8 cellular contexts compared by ENCODE assay signal in the genomic region with DNA sequence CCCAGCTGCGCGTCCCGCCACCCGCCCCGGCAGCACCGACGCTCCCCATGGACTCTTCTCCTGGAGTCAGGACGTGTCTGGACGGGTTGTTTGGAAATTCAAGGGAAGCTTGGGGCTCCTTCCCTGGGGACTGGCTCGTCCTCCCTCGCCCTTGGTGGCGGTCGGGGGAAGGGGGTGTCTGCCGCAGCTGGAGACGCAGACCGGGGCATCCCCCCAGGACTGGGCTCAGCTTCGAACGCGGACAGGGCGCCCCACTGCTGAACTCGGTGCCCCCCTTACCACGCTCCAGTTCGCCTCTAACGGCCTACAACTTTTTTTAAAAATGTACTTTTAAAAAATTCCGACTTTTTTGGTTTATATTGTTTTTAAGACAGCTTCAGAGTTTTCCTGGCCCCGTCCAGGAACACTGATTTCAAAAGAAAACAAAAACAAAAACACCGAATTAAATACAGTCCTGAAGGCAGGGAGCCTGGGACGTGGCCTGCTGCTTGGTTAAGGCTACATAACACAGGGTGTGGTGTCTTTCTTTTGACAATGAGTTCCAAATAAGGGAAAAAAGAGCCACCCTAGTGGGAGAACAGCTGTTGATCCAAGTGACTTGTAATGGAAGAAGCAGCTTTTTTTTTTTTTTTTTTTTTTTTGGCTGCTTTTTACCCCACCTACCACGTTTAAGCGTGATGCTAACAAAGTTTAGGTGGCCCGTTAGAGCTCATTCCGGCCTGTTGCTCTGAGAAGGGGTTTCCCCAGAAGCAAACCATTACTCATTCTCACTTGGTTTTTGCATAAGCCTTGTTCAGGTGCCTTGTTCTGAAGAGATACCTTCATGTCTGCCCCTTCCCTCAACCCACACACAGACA. TPM values are rescaled to one million over a fixed set of nuclear protein-coding genes. Genes with fewer than 3 reads are reported as not detected.
DNase-seq lines count a peak whose midpoint lies in the region; TF ChIP-seq lines count a peak whose summit lies in the region.

No MANE protein-coding gene starts in this region.

- H3K4me2 ChIP-seq in GM23248 (ENCODE audit: unreplicated experiment) (peak overlapping the region; percentile 91), Karpas-422 (ENCODE audit: low read depth, low read length, poor library complexity, severe bottlenecking) (peak overlapping the region; percentile 84)

- H3K27ac ChIP-seq in GM23248: peak overlapping the region; percentile 97
- H3K27ac ChIP-seq in Karpas-422 (ENCODE audit: low read length): no peak overlapping the region
- H3K27ac ChIP-seq in coronary artery: peak overlapping the region; percentile 96 to 97

- H3K4me1 ChIP-seq in GM23248 (ENCODE audit: insufficient read depth): no peaks in the 10 kb centered on the region; the same call in 1 of the 2 replicates
- peaks cover 26% of the 10 kb centered on the region for H3K4me1 ChIP-seq in Karpas-422 (ENCODE audit: low read length)

- H3K9ac ChIP-seq in GM23248: peak overlapping the region; percentile 89
- peak overlapping the region; percentile 73 for H3K9ac ChIP-seq in Karpas-422 (ENCODE audit: low read length)

- WGBS in GM23248 (ENCODE audit: low coverage in 1 of 2, low lambda C conversion rate in 2 of 2, missing lambda C conversion rate in 2 of 2), 2 experiments: 1 to 2% methylated on average over 27 to 32 of the region's 32 CpGs

- H3K9me3 ChIP-seq in GM23248 (ENCODE audit: low read depth) (no peaks in the 10 kb centered on the region), Karpas-422 (ENCODE audit: low read length) (no peaks in the 10 kb centered on the region)

- H3K27me3 ChIP-seq in GM23248 (replicated peaks; ENCODE audit: insufficient read depth) (no peaks in the 10 kb centered on the region), Karpas-422 (ENCODE audit: low read length) (no peaks in the 10 kb centered on the region)

- TF ChIP-seq CTCF in GM10248 (IDR thresholded peaks at IDR 0.05; ENCODE audit: control extremely low read depth, extremely low read depth, low read depth, missing control alignments) (no peak), coronary artery (IDR thresholded peaks at IDR 0.05) (no peak)

- CTCF ChIA-PET in GM10248 (lab: Yijun Ruan, JAX): interaction anchor here (1.0 to 23.8 kb wide), 17 partner anchors 11 to 345 kb away, joined by 3 to 282 read pairs (median 5); a partner anchor contains a TSS

- DNase-seq in GM10248 (ENCODE audit: extremely low spot score) (peak; percentile 80), GM23248 (peak; percentile 81), Karpas-422 (peak; percentile 56), coronary artery (ENCODE audit: low spot score) (no peak), lung microvascular endothelial cell (ENCODE audit: low read depth in 2 of 2) (peak; percentile 3 to 16), NCI-H187 (lab: John Stamatoyannopoulos, UW) (no peak)
- peak; percentile 63 for DNase-seq in activated CD4-positive, CD25-positive, alpha-beta regulatory T cell treated with anti-CD3 and anti-CD28 coated beads, Interleukin-2, amount 50 U/mL, for 72 hours
- peak; percentile 49 to 55 for DNase-seq in stimulated activated CD8-positive, alpha-beta memory T cell treated with anti-CD3 and anti-CD28 coated beads, Interleukin-15, amount 100 ng/mL, for 48 hours (ENCODE audit: low read depth in 2 of 2)

- H3K9me2 ChIP-seq in GM23248 (ENCODE audit: insufficient read depth) (no peaks in the 10 kb centered on the region), Karpas-422 (replicated peaks; ENCODE audit: insufficient read depth, low read length) (no peaks in the 10 kb centered on the region)

- peak overlapping the region; percentile 93 for H3K4me3 ChIP-seq in GM23248
- H3K4me3 ChIP-seq in Karpas-422 (ENCODE audit: low read length): peak overlapping the region; percentile 72
- peak overlapping the region; percentile 95 for H3K4me3 ChIP-seq in coronary artery

- no peaks in the 10 kb centered on the region for H3K36me3 ChIP-seq in GM23248 (ENCODE audit: low read depth)
- no peaks in the 10 kb centered on the region for H3K36me3 ChIP-seq in Karpas-422 (ENCODE audit: insufficient read depth, low read length)

- peaks cover 6% of the 10 kb centered on the region for H3F3A ChIP-seq in GM23248 (ENCODE audit: insufficient read depth)

- POLR2A ChIA-PET in GM10248 (lab: Yijun Ruan, JAX): interaction anchor here (0.6 to 1.4 kb wide), 6 partner anchors 14 to 486 kb away, joined by 4 to 13 read pairs (median 6); no protein-coding TSS in a partner anchor

- H3K79me2 ChIP-seq in GM23248 (ENCODE audit: insufficient read depth) (peaks cover 19% of the 10 kb centered on the region), Karpas-422 (ENCODE audit: low read length) (no peaks in the 10 kb centered on the region)

- H2AFZ ChIP-seq in GM23248 (peak overlapping the region; percentile 67), Karpas-422 (ENCODE audit: low read length) (peak overlapping the region; percentile 50; the same call in 1 of the 2 replicates)

- in situ Hi-C loops in GM23248 (cut with MboI): no loop called here

- H4K20me1 ChIP-seq in GM23248 (ENCODE audit: insufficient read depth) (no peaks in the 10 kb centered on the region), Karpas-422 (ENCODE audit: insufficient read depth, low read depth, low read length) (no peaks in the 10 kb centered on the region)

RNA-seq across cellular contexts. Expression of a gene that starts 0.9 kb away (rescaled TPM):
- total RNA-seq in GM23248 (2014; rRNA removed; shearing (Covaris generic)): 22.3 and 26.6 TPM in 2 replicates
- 49.6 and 51.6 TPM in 2 replicates for polyA plus RNA-seq in GM23248 (2016; fragmentation: Nextera tagmentation; extraction: Ambion mirVana)
- 0.61 and 1.7 TPM in 2 replicates for total RNA-seq in Karpas-422 (2014; rRNA removed; shearing (Covaris generic); ENCODE audit: low replicate concordance)
- 0.20 and 0.22 TPM in 2 replicates for total RNA-seq in lung microvascular endothelial cell

Comparison
In these comparisons a context has a peak if more than half of its experiments do, and no peak if none do; other contexts are left out.
1. DNase-seq: peak in GM10248 (single experiment), GM23248 (single experiment), Karpas-422 (single experiment), activated CD4-positive, CD25-positive, alpha-beta regulatory T cell treated with anti-CD3 and anti-CD28 coated beads, Interleukin-2, amount 50 U/mL, for 72 hours (single experiment), lung microvascular endothelial cell (2 of 2) and stimulated activated CD8-positive, alpha-beta memory T cell treated with anti-CD3 and anti-CD28 coated beads, Interleukin-15, amount 100 ng/mL, for 48 hours (2 of 2); none in coronary artery (single experiment) and NCI-H187 (0 of 2).
2. Peak in every context shown above with its lines, with median percentiles within 50 percentile points of each other: H3K4me3 ChIP-seq.